In genomic region chr7:129870668-129871067, GRCh38 we compare ENCODE assay signal across 16 cellular contexts.
A peak's percentile ranks its signal among the peaks of the same experiment; 100 is the strongest.
DNase-seq lines count a peak whose midpoint lies in the region; ATAC-seq, FAIRE-seq and TF ChIP-seq lines count a peak whose summit lies in the region.
"Had no signal": no experiment of that assay in that cellular context is flagged by ENCODE, and none has a peak within 500 bp of the region (broad histone marks: within the 10 kb centered on the region; RNA-seq: fewer than 3 reads in every experiment).

No MANE protein-coding gene starts in this region.

- no peak for DNase-seq in HCT116 (ENCODE audit: low read depth, low spot score)
- DNase-seq in WTC11 (ENCODE audit: low spot score): no peak
- DNase-seq in thoracic aorta (ENCODE audit: low spot score): no peak
- DNase-seq in HTR-8/SVneo (ENCODE audit: insufficient read length, low spot score): no peak
- DNase-seq in NCI-H774 (lab: John Stamatoyannopoulos, UW): no peak
- no peak for DNase-seq in germinal center (ENCODE audit: low spot score)
- DNase-seq: COR-L47; DMS153; NCI-H187; NCI-H226; NCI-H526; NK-92 treated with Interleukin-12 subunit alpha and Interleukin-12 subunit beta, amount 100 ng/mL, for 24 hours had no signal

- no peaks in the 10 kb centered on the region for H3K9me2 ChIP-seq in HCT116 (ENCODE audit: insufficient read depth)

- no peak for FAIRE-seq in HTR-8/SVneo (lab: Jason Lieb, UNC)

- H3K9me3 ChIP-seq in HCT116 (ENCODE audit: control insufficient read depth in 1 of 2, insufficient read depth in 1 of 2, low read depth in 1 of 2, low read length in 2 of 2) (no peaks in the 10 kb centered on the region), muscle layer of colon (ENCODE audit: low read length) (no peaks in the 10 kb centered on the region), thoracic aorta (no peaks in the 10 kb centered on the region)
- H3K9me3 ChIP-seq: HAP-1 had no signal

- peaks cover 55% of the 10 kb centered on the region for H3K79me2 ChIP-seq in HCT116 (ENCODE audit: insufficient read depth, low read length)

- no peaks in the 10 kb centered on the region; the same call in 1 of the 2 replicates for H3K27me3 Mint-ChIP-seq in WTC11 (ENCODE audit: low read depth)

- H3K27me3 ChIP-seq in HCT116 (ENCODE audit: insufficient read depth, low read length): no peaks in the 10 kb centered on the region
- no peaks in the 10 kb centered on the region for H3K27me3 ChIP-seq in muscle layer of colon (ENCODE audit: control insufficient read depth in 1 of 2, insufficient read depth in 2 of 2, low read length in 2 of 2)
- H3K27me3 ChIP-seq in thoracic aorta (replicated peaks; ENCODE audit: insufficient read depth): no peaks in the 10 kb centered on the region

- peaks cover 37 to 48% of the 10 kb centered on the region in 2 experiments for H3K4me1 ChIP-seq in HCT116 (ENCODE audit: control insufficient read depth in 1 of 2, insufficient read depth in 2 of 2, low read length in 2 of 2)
- H3K4me1 ChIP-seq in muscle layer of colon (ENCODE audit: insufficient read depth, low read length): peaks cover 21% of the 10 kb centered on the region
- peaks cover 38 to 59% of the 10 kb centered on the region in 2 donors for H3K4me1 ChIP-seq in thoracic aorta (ENCODE audit: control insufficient read depth in 1 of 2, low read depth in 2 of 2)
- H3K4me1 ChIP-seq: HAP-1 had no signal

- BruUV-seq in HCT116 (replicated peaks; lab: Mats Ljungman, UMichigan): no TSS peak

- peak overlapping the region; percentile 63 for H3K27ac Mint-ChIP-seq in WTC11

- H4K20me1 ChIP-seq in HCT116 (ENCODE audit: insufficient read depth): no peaks in the 10 kb centered on the region

- H3K9ac ChIP-seq in HCT116 (ENCODE audit: low read length): no peak overlapping the region
- peak overlapping the region; percentile 21 for H3K9ac ChIP-seq in muscle layer of colon (ENCODE audit: low read length)

- no peak overlapping the region for H3K4me3 Mint-ChIP-seq in WTC11
- H3K4me3 Mint-ChIP-seq: CD14-positive monocyte had no signal

- H2AFZ ChIP-seq in HCT116 (ENCODE audit: low read depth, low read length, poor library complexity, severe bottlenecking): no peak overlapping the region

- no peak overlapping the region for H3K4me3 ChIP-seq in HCT116 (replicated peaks in 1 of 2; ENCODE audit: low read depth in 1 of 2, low read length in 2 of 2)
- no peak overlapping the region for H3K4me3 ChIP-seq in muscle layer of colon (ENCODE audit: low read depth in 1 of 2, low read length in 2 of 2)
- no peak overlapping the region for H3K4me3 ChIP-seq in thoracic aorta
- H3K4me3 ChIP-seq: HAP-1 had no signal

- TF ChIP-seq CTCF in HCT116 (IDR thresholded peaks at IDR 0.05 in 2 of 3, conservative IDR thresholded peaks at IDR 0.05 in 1 of 3; ENCODE audit: borderline replicate concordance in 1 of 3, insufficient read depth in 1 of 3, low read depth in 2 of 3, low read length in 2 of 3) (no peak), WTC11 (IDR thresholded peaks at IDR 0.05) (no peak), thoracic aorta (IDR thresholded peaks at IDR 0.05) (no peak)

- H3K9me3 Mint-ChIP-seq in WTC11: peaks cover 3% of the 10 kb centered on the region; the same call in 1 of the 2 replicates
- H3K9me3 Mint-ChIP-seq: CD14-positive monocyte had no signal

- H3K36me3 ChIP-seq in HCT116 (ENCODE audit: control insufficient read depth in 1 of 2, insufficient read depth in 2 of 2, low read length in 2 of 2) (no peaks in the 10 kb centered on the region; a peak in 1 of 4 replicates), muscle layer of colon (ENCODE audit: insufficient read depth, low read length) (peaks cover 4% of the 10 kb centered on the region), thoracic aorta (no peaks in the 10 kb centered on the region)
- H3K36me3 ChIP-seq: HAP-1 had no signal

- POLR2A ChIA-PET in HCT116 (lab: Charles Lee) (no interaction called here), WTC11 (lab: Charles Lee) (no interaction called here)

- TF ChIP-seq RAD21 in HCT116 (IDR thresholded peaks at IDR 0.05; ENCODE audit: low read depth): no peak

- H3K27ac ChIP-seq in HCT116 (ENCODE audit: low read depth, low read length) (0 out of 2 replicates have a peak overlapping the region, but pooled peaks have one; percentile 15), muscle layer of colon (ENCODE audit: low read depth, low read length) (no peak overlapping the region), thoracic aorta (peak overlapping the region; percentile 57 to 65)
- H3K27ac ChIP-seq: HL-60 had no signal

- no peak for TF ChIP-seq POLR2A in HCT116 (IDR thresholded peaks at IDR 0.05; ENCODE audit: borderline replicate concordance, extremely low read depth, insufficient read depth, insufficient read length)

- H3K4me1 Mint-ChIP-seq in WTC11: peaks cover 20% of the 10 kb centered on the region

- intact Hi-C loops in HCT116 (cut with micrococcal nuclease): no loop called here

- H3K36me3 Mint-ChIP-seq in WTC11: peaks cover 14% of the 10 kb centered on the region

- no peak for ATAC-seq in HCT116
- ATAC-seq in WTC11: no peak
- no peak for ATAC-seq in thoracic aorta (ENCODE audit: insufficient number of reproducible peaks, low FRiP score, low read depth)

- RAD21 ChIA-PET in HCT116 (lab: Charles Lee; ENCODE audit: low non-redundant PET in 1 of 2, low total read pairs in 2 of 2, uncharacterized antibody in 2 of 2, unreplicated experiment in 2 of 2): no interaction called here

- no peak overlapping the region for H3K4me2 ChIP-seq in HCT116 (ENCODE audit: low read length)

- CTCF ChIA-PET in HCT116 (lab: Charles Lee): no interaction called here
- CTCF ChIA-PET in WTC11 (lab: Charles Lee): no interaction called here

TF ChIP-seq in HCT116, 20 proteins besides CTCF, POLR2A, EP300 and RAD21 (continues in another document):
- TF ChIP-seq ZFX (IDR thresholded peaks at IDR 0.05) (no peak), YY1 (IDR thresholded peaks at IDR 0.05; ENCODE audit: extremely low read depth, insufficient replicate concordance, low read depth, low read length) (no peak), POLR2AphosphoS5 (IDR thresholded peaks at IDR 0.05; ENCODE audit: low read depth, low read length) (no peak), JUND (IDR thresholded peaks at IDR 0.05) (no peak), SP1 (IDR thresholded peaks at IDR 0.05; ENCODE audit: low read depth) (no peak), CEBPB (IDR thresholded peaks at IDR 0.05; ENCODE audit: low read depth) (no peak), CBX3 (IDR thresholded peaks at IDR 0.05; ENCODE audit: low read depth) (no peak), FOSL1 (IDR thresholded peaks at IDR 0.05; ENCODE audit: low read depth) (no peak), ATF3 (IDR thresholded peaks at IDR 0.05) (no peak), ZNF274 (IDR thresholded peaks at IDR 0.05; ENCODE audit: low read depth, low read length) (no peak), SIN3A (IDR thresholded peaks at IDR 0.05; ENCODE audit: low read depth) (no peak), EZH2phosphoT487 (IDR thresholded peaks at IDR 0.05; ENCODE audit: borderline replicate concordance) (no peak), EGR1 (IDR thresholded peaks at IDR 0.05; ENCODE audit: low read depth) (no peak)

TF ChIP-seq in WTC11, 78 proteins besides CTCF, POLR2A, EP300 and RAD21 (continues in another document):
- no peak for TF ChIP-seq ZNF396 (CRISPR knock-in tag; IDR thresholded peaks at IDR 0.05; ENCODE audit: borderline replicate concordance)
- TF ChIP-seq NFATC4 (CRISPR knock-in tag; IDR thresholded peaks at IDR 0.05): no peak
- no peak for TF ChIP-seq GABPB1 (CRISPR knock-in tag; IDR thresholded peaks at IDR 0.05)
- TF ChIP-seq E2F5 (CRISPR knock-in tag; IDR thresholded peaks at IDR 0.05): no peak
- TF ChIP-seq NR1H2 (CRISPR knock-in tag; IDR thresholded peaks at IDR 0.05): no peak
- TF ChIP-seq E2F4 (CRISPR knock-in tag; IDR thresholded peaks at IDR 0.05; ENCODE audit: borderline replicate concordance, low read depth): no peak
- TF ChIP-seq E2F1 (CRISPR knock-in tag; IDR thresholded peaks at IDR 0.05): no peak
- TF ChIP-seq FOXP1 (CRISPR knock-in tag; IDR thresholded peaks at IDR 0.05; ENCODE audit: borderline replicate concordance): no peak
- TF ChIP-seq ATF2 (CRISPR knock-in tag; IDR thresholded peaks at IDR 0.05; ENCODE audit: borderline replicate concordance, low read depth): no peak
